Comparison of ENCODE assay signal across 25 cellular contexts in the genomic region with DNA sequence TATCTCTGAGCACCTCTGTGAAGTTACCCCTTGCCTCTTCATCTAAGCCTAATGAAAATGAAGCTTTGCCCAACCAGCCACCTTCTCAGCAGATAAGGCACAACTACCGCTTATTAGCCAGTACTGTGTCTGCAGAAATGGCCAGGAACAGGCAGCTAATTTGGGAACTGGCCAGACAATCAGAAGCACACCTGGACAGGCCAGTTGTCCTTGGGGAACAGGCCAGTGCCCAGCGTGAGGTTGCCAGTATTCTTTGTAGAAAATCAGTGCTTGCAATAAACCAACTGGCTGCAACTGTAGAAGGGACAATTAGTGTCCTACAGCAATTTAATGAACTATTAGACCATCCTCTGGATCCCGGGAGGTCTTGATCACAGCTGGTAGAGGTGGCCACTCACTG. TPM values are rescaled to one million over a fixed set of nuclear protein-coding genes. Genes with fewer than 3 reads are reported as not detected.
A peak's percentile ranks its signal among the peaks of the same experiment; 100 is the strongest.
DNase-seq lines count a peak whose midpoint lies in the region; ATAC-seq, FAIRE-seq and TF ChIP-seq lines count a peak whose summit lies in the region.
"Had no signal": no experiment of that assay in that cellular context is flagged by ENCODE, and none has a peak within 500 bp of the region (broad histone marks: within the 10 kb centered on the region; RNA-seq: fewer than 3 reads in every experiment).

No MANE protein-coding gene starts in this region.

- H3K9ac ChIP-seq in liver (ENCODE audit: low read depth in 1 of 2, low read length in 2 of 2) (no peak overlapping the region), HepG2 (ENCODE audit: insufficient read depth, low read depth, low read length) (no peak overlapping the region)
- H3K9ac ChIP-seq: BLaER1 treated with 17β-estradiol and CSF1 and Interleukin-3, amounts not matched to agents 10 nM and 100 nM; GM23248 had no signal

- DNase-seq in HepG2 (ENCODE audit: low spot score) = no peak
- DNase-seq in left lobe of liver (ENCODE audit: low spot score) = peak; percentile 70
- no peak for DNase-seq in gastrocnemius medialis
- DNase-seq in stimulated activated naive CD4-positive, alpha-beta T cell (lab: John Stamatoyannopoulos, UW) = no peak
- DNase-seq: 8988T; ACHN; AML-193; BE2C; Calu3; CD4-positive, alpha-beta memory T cell; COR-L47; DMS53; DMS79 treated with DMSO at 0.1 percent for 48 hours; GF-D8; GM23248; H7; HCEC 1CT had no signal

- CTCF ChIA-PET in HepG2 (lab: Yijun Ruan, JAX; ENCODE audit: low intra/inter-chr PET ratio, low total read pairs) = no interaction called here

- intact Hi-C loops in HepG2 (cut with micrococcal nuclease; ENCODE audit: unreplicated experiment) (no loop called here), gastrocnemius medialis (cut with DNase I; ENCODE audit: low total_unique reads) (no loop called here)

- no peak for FAIRE-seq in HepG2 (lab: Jason Lieb, UNC)
- FAIRE-seq: A549, GM12891, GM18507, H1 had no signal

- TF ChIP-seq RAD21 in liver (IDR thresholded peaks at IDR 0.05) = no peak
- TF ChIP-seq RAD21 in HepG2 (CRISPR knock-in tag; IDR thresholded peaks at IDR 0.05) = no peak

- H3K4me1 ChIP-seq in liver (ENCODE audit: control insufficient read depth in 4 of 4, insufficient read depth in 4 of 4, low read length in 3 of 4) (peaks cover 16 to 46% (median 37%) of the 10 kb centered on the region in 4 donors), HepG2 (ENCODE audit: insufficient read depth, low read length) (peaks cover 33% of the 10 kb centered on the region), gastrocnemius medialis (peaks cover 14 to 34% of the 10 kb centered on the region in 2 donors)
- H3K4me1 ChIP-seq: BE2C; BLaER1 treated with 17β-estradiol and CSF1 and Interleukin-3, amounts not matched to agents 10 nM and 100 nM had no signal

- H3K9me3 ChIP-seq in liver (ENCODE audit: control insufficient read depth in 4 of 4, low read length in 3 of 4) = no peaks in the 10 kb centered on the region
- H3K9me3 ChIP-seq in HepG2 (ENCODE audit: low read length) = no peaks in the 10 kb centered on the region
- H3K9me3 ChIP-seq in gastrocnemius medialis = no peaks in the 10 kb centered on the region
- H3K9me3 ChIP-seq: A549; BE2C; BLaER1 treated with 17β-estradiol and CSF1 and Interleukin-3, amounts not matched to agents 10 nM and 100 nM had no signal

- in situ Hi-C loops in HepG2 (cut with HindIII; ENCODE audit: extremely low pct_ligation_motif_present, low pct_unique_long_range_greater_than_20kb) = no loop called here
- in situ Hi-C loops in gastrocnemius medialis (cut with MboI; ENCODE audit: low sequenced_read_pairs in 4 of 4) = no loop called here

- H3K36me3 ChIP-seq in liver (ENCODE audit: control insufficient read depth in 4 of 4, insufficient read depth in 3 of 4, low read depth in 1 of 4, low read length in 3 of 4) (peaks cover 1 to 12% (median 7%) of the 10 kb centered on the region in 4 donors), HepG2 (replicated peaks in 1 of 2; ENCODE audit: control insufficient read depth in 1 of 2, insufficient read depth in 2 of 2, low read length in 2 of 2) (peaks cover 8 to 14% of the 10 kb centered on the region in 2 experiments; a peak in 2 of 5 replicates), gastrocnemius medialis (peaks cover 0 to 70% of the 10 kb centered on the region in 2 donors)
- H3K36me3 ChIP-seq: BE2C had no signal

- no peak for TF ChIP-seq CTCF in liver (IDR thresholded peaks at IDR 0.05; ENCODE audit: low read depth, low read length, missing input control)
- TF ChIP-seq CTCF in HepG2 (CRISPR knock-in tag; IDR thresholded peaks at IDR 0.05) = no peak
- no peak for TF ChIP-seq CTCF in gastrocnemius medialis (IDR thresholded peaks at IDR 0.05 in 4 of 5, conservative IDR thresholded peaks at IDR 0.05 in 1 of 5)

- BruUV-seq in HepG2 (replicated peaks; lab: Mats Ljungman, UMichigan) = no TSS peak

- POLR2A ChIA-PET in HepG2 (lab: Yijun Ruan, JAX) = no interaction called here

- no peak overlapping the region for H2AFZ ChIP-seq in HepG2 (ENCODE audit: low read length)
- H2AFZ ChIP-seq: GM23248 had no signal

- 57% methylated on average over 3 of the region's 3 CpGs for WGBS in liver
- 97% methylated on average over 3 of the region's 3 CpGs for WGBS in HepG2 (ENCODE audit: low lambda C conversion rate)

- no peak overlapping the region for H3K4me2 ChIP-seq in HepG2 (ENCODE audit: low read depth, low read length)
- H3K4me2 ChIP-seq: A549; BLaER1 treated with 17β-estradiol and CSF1 and Interleukin-3, amounts not matched to agents 10 nM and 100 nM had no signal

- ATAC-seq in HepG2 (no peak), left lobe of liver (peak; percentile 63), gastrocnemius medialis (no peak), HG02763 (IDR thresholded peaks at IDR 0.05; ENCODE audit: unreplicated experiment) (no peak), HG03025 (IDR thresholded peaks at IDR 0.05; ENCODE audit: low FRiP score, unreplicated experiment) (no peak)
- ATAC-seq: A549 had no signal

- TF ChIP-seq EP300 in HepG2 (IDR thresholded peaks at IDR 0.05; ENCODE audit: low read depth in 2 of 2, low read length in 2 of 2) (no peak), HepG2 (CRISPR knock-in tag; IDR thresholded peaks at IDR 0.05; ENCODE audit: borderline replicate concordance) (no peak)

- H3K4me3 ChIP-seq in liver (ENCODE audit: low read depth in 1 of 3, low read length in 3 of 3) = no peak overlapping the region
- H3K4me3 ChIP-seq in HepG2 (replicated peaks in 1 of 3; ENCODE audit: insufficient read depth in 1 of 3, low read depth in 2 of 3, low read length in 3 of 3) = no peak overlapping the region
- no peak overlapping the region for H3K4me3 ChIP-seq in gastrocnemius medialis
- H3K4me3 ChIP-seq: A549; BLaER1 treated with 17β-estradiol and CSF1 and Interleukin-3, amounts not matched to agents 10 nM and 100 nM; GM23248 had no signal

- TF ChIP-seq POLR2A in HepG2 (IDR thresholded peaks at IDR 0.05; ENCODE audit: insufficient read depth in 1 of 2, low read depth in 2 of 2, low read length in 2 of 2) (no peak), gastrocnemius medialis (IDR thresholded peaks at IDR 0.05) (no peak)

- H4K20me1 ChIP-seq in HepG2 (ENCODE audit: insufficient read depth, low read length) = no peaks in the 10 kb centered on the region
- H4K20me1 ChIP-seq: BLaER1 treated with 17β-estradiol and CSF1 and Interleukin-3, amounts not matched to agents 10 nM and 100 nM had no signal

- H3K27ac ChIP-seq in liver (ENCODE audit: low read depth in 1 of 2, low read length in 2 of 2) (peak overlapping the region; percentile 14 to 52), HepG2 (ENCODE audit: extremely low read length, insufficient read depth, low read length) (no peak overlapping the region), gastrocnemius medialis (peak overlapping the region in 3 of 4 donors; percentile 1 to 67 (median 10))
- H3K27ac ChIP-seq: A549; BLaER1 treated with 17β-estradiol and CSF1 and Interleukin-3, amounts not matched to agents 10 nM and 100 nM; GM23248 had no signal

- H3K27me3 ChIP-seq in liver (ENCODE audit: control insufficient read depth in 4 of 4, insufficient read depth in 4 of 4, low read length in 3 of 4) (no peaks in the 10 kb centered on the region), HepG2 (ENCODE audit: control insufficient read depth in 1 of 2, insufficient read depth in 2 of 2, low read length in 2 of 2) (no peaks in the 10 kb centered on the region), gastrocnemius medialis (no peaks in the 10 kb centered on the region)
- H3K27me3 ChIP-seq: BE2C; BLaER1 treated with 17β-estradiol and CSF1 and Interleukin-3, amounts not matched to agents 10 nM and 100 nM had no signal

- no peaks in the 10 kb centered on the region for H3K79me2 ChIP-seq in HepG2 (ENCODE audit: insufficient read depth, low read length)

RNA-seq across cellular contexts. Expression of gene TMEM87A, which starts 10.4 kb away (rescaled TPM):
- total RNA-seq in liver (10 to 100 TPM; 26.2 to 27.3 TPM), HepG2 (2016; rRNA removed; fragmentation: Illumina TruSeq; extraction: Trizol) (22.8 and 42.8 TPM in 2 replicates), left lobe of liver (12.7 TPM), gastrocnemius medialis (10 to 100 TPM; 29.4 to 67.6 (median 37.4) TPM)
- polyA plus RNA-seq in liver (10 to 100 TPM in 1 of 2 donors, 1 to 10 TPM in 1; 9.2 to 17.5 TPM), HepG2 (2011; rRNA removed) (14.3 and 20.2 TPM in 2 replicates)
- total RNA-seq in HepG2 (2016; cell fraction: cytosol; rRNA removed; fragmentation: Illumina TruSeq; extraction: Trizol; ENCODE audit: low read depth) = 11.9 and 16.6 TPM in 2 replicates
- 25.0 and 47.5 TPM in 2 replicates for total RNA-seq in HepG2 (2016; cell fraction: insoluble cytoplasmic fraction; rRNA removed; fragmentation: Illumina TruSeq; extraction: Trizol)
- 12.6 and 12.9 TPM in 2 replicates for total RNA-seq in HepG2 (2016; cell fraction: membrane; rRNA removed; fragmentation: Illumina TruSeq; extraction: Trizol)
- total RNA-seq in HepG2 (2016; cell fraction: nucleus; rRNA removed; fragmentation: Illumina TruSeq; extraction: Trizol) = 48.3 and 62.3 TPM in 2 replicates
- 11.2 and 15.4 TPM in 2 replicates for polyA plus RNA-seq in HepG2 (2011; cell fraction: cytosol; rRNA removed)
- 12.5 and 13.5 TPM in 2 replicates for polyA plus RNA-seq in HepG2 (2011; cell fraction: nucleus; rRNA removed)
- 22.1 and 23.3 TPM in 2 replicates for polyA plus RNA-seq in HepG2 (2012)
- polyA plus RNA-seq in HepG2 (2016; cell fraction: cytosol; fragmentation: Illumina TruSeq; extraction: Trizol; ENCODE audit: low read depth) = 2.2 and 2.5 TPM in 2 replicates
- 15.5 and 18.1 TPM in 2 replicates for polyA plus RNA-seq in HepG2 (2016; cell fraction: insoluble cytoplasmic fraction; fragmentation: Illumina TruSeq; extraction: Trizol; ENCODE audit: low read depth)
- polyA plus RNA-seq in HepG2 (2016; cell fraction: membrane; fragmentation: Illumina TruSeq; extraction: Trizol; ENCODE audit: low read depth) = 5.0 and 5.3 TPM in 2 replicates
- polyA plus RNA-seq in HepG2 (2016; cell fraction: nucleus; fragmentation: Illumina TruSeq; extraction: Trizol; ENCODE audit: insufficient read depth, low read depth) = 59.5 and 62.1 TPM in 2 replicates
- 45.9 and 59.8 TPM in 2 replicates for polyA minus RNA-seq in HepG2 (2011; rRNA and poly(A)+ RNA removed; ENCODE audit: low replicate concordance)
- 28.0 and 29.7 TPM in 2 replicates for polyA minus RNA-seq in HepG2 (2011; cell fraction: cytosol; rRNA and poly(A)+ RNA removed)
- polyA minus RNA-seq in HepG2 (2011; cell fraction: nucleus; rRNA and poly(A)+ RNA removed) = 63.4 and 64.1 TPM in 2 replicates

RNA-seq across cellular contexts. Expression of gene GANC, which starts 10.7 kb away (rescaled TPM):
- total RNA-seq in liver (10 to 100 TPM in 1 of 2 donors, 1 to 10 TPM in 1; 7.0 to 28.9 TPM), HepG2 (2016; rRNA removed; fragmentation: Illumina TruSeq; extraction: Trizol) (21.0 and 25.8 TPM in 2 replicates), left lobe of liver (33.8 TPM), gastrocnemius medialis (10 to 100 TPM in 2 of 4 donors, 1 to 10 TPM in 2; 5.9 to 26.3 (median 11.9) TPM)
- polyA plus RNA-seq in liver (10 to 100 TPM in 1 of 2 donors, 1 to 10 TPM in 1; 4.8 to 14.9 TPM), HepG2 (2011; rRNA removed) (15.5 and 17.0 TPM in 2 replicates)
- total RNA-seq in HepG2 (2016; cell fraction: cytosol; rRNA removed; fragmentation: Illumina TruSeq; extraction: Trizol; ENCODE audit: low read depth) = 9.8 TPM in 2 replicates
- total RNA-seq in HepG2 (2016; cell fraction: insoluble cytoplasmic fraction; rRNA removed; fragmentation: Illumina TruSeq; extraction: Trizol) = 19.0 and 27.6 TPM in 2 replicates
- 14.0 and 14.8 TPM in 2 replicates for total RNA-seq in HepG2 (2016; cell fraction: membrane; rRNA removed; fragmentation: Illumina TruSeq; extraction: Trizol)
- total RNA-seq in HepG2 (2016; cell fraction: nucleus; rRNA removed; fragmentation: Illumina TruSeq; extraction: Trizol) = 19.9 and 25.0 TPM in 2 replicates
- polyA plus RNA-seq in HepG2 (2011; cell fraction: cytosol; rRNA removed) = 7.5 and 9.8 TPM in 2 replicates
- polyA plus RNA-seq in HepG2 (2011; cell fraction: nucleus; rRNA removed) = 22.7 and 23.2 TPM in 2 replicates
- polyA plus RNA-seq in HepG2 (2012) = 13.7 and 17.9 TPM in 2 replicates
- polyA plus RNA-seq in HepG2 (2016; cell fraction: cytosol; fragmentation: Illumina TruSeq; extraction: Trizol; ENCODE audit: low read depth) = 3.0 and 4.0 TPM in 2 replicates
- 18.6 and 21.0 TPM in 2 replicates for polyA plus RNA-seq in HepG2 (2016; cell fraction: insoluble cytoplasmic fraction; fragmentation: Illumina TruSeq; extraction: Trizol; ENCODE audit: low read depth)
- polyA plus RNA-seq in HepG2 (2016; cell fraction: membrane; fragmentation: Illumina TruSeq; extraction: Trizol; ENCODE audit: low read depth) = 8.0 and 9.1 TPM in 2 replicates
- 22.3 and 28.4 TPM in 2 replicates for polyA plus RNA-seq in HepG2 (2016; cell fraction: nucleus; fragmentation: Illumina TruSeq; extraction: Trizol; ENCODE audit: insufficient read depth, low read depth)
- polyA minus RNA-seq in HepG2 (2011; rRNA and poly(A)+ RNA removed; ENCODE audit: low replicate concordance) = 15.5 and 19.2 TPM in 2 replicates
- polyA minus RNA-seq in HepG2 (2011; cell fraction: cytosol; rRNA and poly(A)+ RNA removed) = 6.4 and 7.0 TPM in 2 replicates
- polyA minus RNA-seq in HepG2 (2011; cell fraction: nucleus; rRNA and poly(A)+ RNA removed) = 31.2 and 34.4 TPM in 2 replicates
